Comparison of ENCODE assay signal across 16 cellular contexts in the genomic region with DNA sequence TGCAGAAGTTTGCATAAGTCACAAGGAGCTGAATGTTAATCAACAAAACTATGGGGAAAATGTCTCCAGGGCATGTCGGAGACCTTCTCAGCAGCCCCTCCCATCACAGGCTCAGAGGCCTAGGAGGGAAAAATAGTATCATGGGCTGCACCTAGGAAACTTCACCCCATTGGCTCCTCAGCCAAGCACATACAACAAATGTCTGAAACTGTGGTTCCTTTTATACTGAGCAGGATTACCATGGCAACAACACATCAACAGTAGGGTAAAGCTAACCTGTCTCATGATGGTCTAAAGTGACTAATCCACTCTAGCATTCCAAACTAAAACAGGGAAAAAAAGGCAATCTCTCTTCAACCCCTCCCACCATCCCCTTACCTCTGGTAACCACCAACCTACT. TPM values are rescaled to one million over a fixed set of nuclear protein-coding genes. Genes with fewer than 3 reads are reported as not detected.
DNase-seq lines count a peak whose midpoint lies in the region; ATAC-seq and TF ChIP-seq lines count a peak whose summit lies in the region.
"Had no signal": no experiment of that assay in that cellular context is flagged by ENCODE, and none has a peak within 500 bp of the region (broad histone marks: within the 10 kb centered on the region; RNA-seq: fewer than 3 reads in every experiment).

No MANE protein-coding gene starts in this region.

- no peak overlapping the region for H3K4me2 ChIP-seq in mammary epithelial cell (ENCODE audit: insufficient read depth, low read depth, low read length)

- H3K4me1 ChIP-seq in mammary epithelial cell (ENCODE audit: insufficient read depth, low read length) (peaks cover 9% of the 10 kb centered on the region), breast epithelium (no peaks in the 10 kb centered on the region)

- DNase-seq in mammary epithelial cell (peak; percentile 46), breast epithelium (ENCODE audit: low spot score in 2 of 2) (no peak), SK-N-MC (ENCODE audit: low read depth, low spot score) (peak; percentile 37), fibroblast of pulmonary artery (ENCODE audit: low read depth) (peak; percentile 28), HuH-7 (ENCODE audit: low spot score) (no peak), NCI-H1417 (lab: John Stamatoyannopoulos, UW) (no peak)
- DNase-seq: activated CD4-positive, alpha-beta memory T cell treated with anti-CD3 and anti-CD28 coated beads, Interleukin-2, amount 10 ng/mL, durations not matched to agents 7 days and 5 days; aorta; dorsolateral prefrontal cortex; NCI-H2029; occipital lobe; stimulated activated naive CD4-positive, alpha-beta T cell treated with Interleukin-2 at 50 U/mL for 16 hours had no signal

- peaks cover 18% of the 10 kb centered on the region for H3K79me2 ChIP-seq in mammary epithelial cell (ENCODE audit: insufficient read depth, low read length)

- intact Hi-C loops in mammary epithelial cell (cut with micrococcal nuclease): loop anchor here (10.0 kb wide), 1 partner anchor 227 kb away; no protein-coding TSS in a partner anchor
- intact Hi-C loops in breast epithelium (cut with DNase I; ENCODE audit: low total_unique reads): no loop called here

- no peaks in the 10 kb centered on the region for H3K36me3 ChIP-seq in mammary epithelial cell (ENCODE audit: insufficient read depth, low read length)
- H3K36me3 ChIP-seq in breast epithelium: no peaks in the 10 kb centered on the region
- peaks cover 5% of the 10 kb centered on the region; the same call in 1 of the 2 replicates for H3K36me3 ChIP-seq in SK-N-MC (ENCODE audit: insufficient read depth, low read length)

- TF ChIP-seq POLR2A in breast epithelium (IDR thresholded peaks at IDR 0.05): no peak

- H3K27ac ChIP-seq in mammary epithelial cell (ENCODE audit: insufficient read depth, low read depth, low read length) (no peak overlapping the region), breast epithelium (no peak overlapping the region), SK-N-MC (no peak overlapping the region)
- H3K27ac ChIP-seq: dorsolateral prefrontal cortex had no signal

- no TSS peak for BruUV-seq in mammary epithelial cell (replicated peaks; lab: Mats Ljungman, UMichigan)

- CTCF ChIA-PET in mammary epithelial cell (lab: Charles Lee; ENCODE audit: low non-redundant PET): no interaction called here

- H2AFZ ChIP-seq in mammary epithelial cell (ENCODE audit: low read depth, low read length): no peak overlapping the region

- H3K4me3 ChIP-seq in mammary epithelial cell (replicated peaks in 1 of 3; ENCODE audit: insufficient read depth in 1 of 3, low read depth in 2 of 3, low read length in 3 of 3) (no peak overlapping the region), breast epithelium (no peak overlapping the region), SK-N-MC (no peak overlapping the region), fibroblast of pulmonary artery (replicated peaks; ENCODE audit: low read depth, low read length) (no peak overlapping the region)
- H3K4me3 ChIP-seq: dorsolateral prefrontal cortex, lung had no signal

- H3K9me3 ChIP-seq in mammary epithelial cell (replicated peaks; ENCODE audit: insufficient read depth, low read length) (peaks cover 18% of the 10 kb centered on the region), breast epithelium (peaks cover 10 to 37% of the 10 kb centered on the region in 2 donors), SK-N-MC (ENCODE audit: low read depth, low read length) (peaks cover 6% of the 10 kb centered on the region; the same call in 1 of the 2 replicates)

- dilution Hi-C loops in mammary epithelial cell (cut with HindIII; ENCODE audit: low sequenced_read_pairs): no loop called here

- in situ Hi-C loops in mammary epithelial cell (cut with MboI; ENCODE audit: low sequenced_read_pairs in 2 of 2): loop anchor here in 1 of 2 donors (10.0 kb wide), 1 partner anchor 97 kb away; no protein-coding TSS in a partner anchor

- no peak for ATAC-seq in HG02759 (IDR thresholded peaks at IDR 0.05; ENCODE audit: unreplicated experiment)
- no peak for ATAC-seq in HG03378 (IDR thresholded peaks at IDR 0.05; ENCODE audit: unreplicated experiment)
- ATAC-seq: activated T-helper 17 cell treated with anti-CD3 and anti-CD28 coated beads, Interleukin-2, amount 50 U/mL, for 72 hours had no signal

- no peaks in the 10 kb centered on the region for H3K27me3 ChIP-seq in mammary epithelial cell (ENCODE audit: insufficient read depth, low read length)
- H3K27me3 ChIP-seq in breast epithelium: no peaks in the 10 kb centered on the region
- H3K27me3 ChIP-seq: dorsolateral prefrontal cortex had no signal

- no peak for TF ChIP-seq CTCF in mammary epithelial cell (conservative IDR thresholded peaks at IDR 0.05 in 1 of 2, IDR thresholded peaks at IDR 0.05 in 1 of 2; ENCODE audit: extremely low read depth in 1 of 2, insufficient read depth in 1 of 2, low read depth in 1 of 2, low read length in 2 of 2)
- no peak for TF ChIP-seq CTCF in breast epithelium (IDR thresholded peaks at IDR 0.05)
- no peak for TF ChIP-seq CTCF in fibroblast of pulmonary artery (IDR thresholded peaks at IDR 0.05; ENCODE audit: low read length, missing control alignments)

- 86% methylated on average over 1 of the region's 1 CpG for WGBS in mammary epithelial cell (ENCODE audit: low coverage, missing lambda C conversion rate)

- no peak overlapping the region for H3K9ac ChIP-seq in mammary epithelial cell (ENCODE audit: insufficient read depth, low read length)
- no peak overlapping the region for H3K9ac ChIP-seq in SK-N-MC (ENCODE audit: insufficient read length)

- H4K20me1 ChIP-seq in mammary epithelial cell (ENCODE audit: insufficient read depth, low read length): no peaks in the 10 kb centered on the region

RNA-seq across cellular contexts. Expression of a gene that starts 3.2 kb away (rescaled TPM):
- 1 to 10 TPM; 5.0 to 6.0 TPM for total RNA-seq in mammary epithelial cell
- 3.1 TPM for polyA plus RNA-seq in mammary epithelial cell
- polyA minus RNA-seq in mammary epithelial cell: 11.3 TPM
- total RNA-seq in breast epithelium: 1 to 10 TPM; 4.5 to 6.6 (median 5.2) TPM

Comparison
In these comparisons a context has a peak if more than half of its experiments do, and no peak if none do; other contexts are left out.
1. DNase-seq: peak in mammary epithelial cell (single experiment), SK-N-MC (single experiment) and fibroblast of pulmonary artery (single experiment); none in breast epithelium (0 of 2), HuH-7 (single experiment) and NCI-H1417 (0 of 3).